ENCODE assay signal across 6 cellular contexts in the genomic region with DNA sequence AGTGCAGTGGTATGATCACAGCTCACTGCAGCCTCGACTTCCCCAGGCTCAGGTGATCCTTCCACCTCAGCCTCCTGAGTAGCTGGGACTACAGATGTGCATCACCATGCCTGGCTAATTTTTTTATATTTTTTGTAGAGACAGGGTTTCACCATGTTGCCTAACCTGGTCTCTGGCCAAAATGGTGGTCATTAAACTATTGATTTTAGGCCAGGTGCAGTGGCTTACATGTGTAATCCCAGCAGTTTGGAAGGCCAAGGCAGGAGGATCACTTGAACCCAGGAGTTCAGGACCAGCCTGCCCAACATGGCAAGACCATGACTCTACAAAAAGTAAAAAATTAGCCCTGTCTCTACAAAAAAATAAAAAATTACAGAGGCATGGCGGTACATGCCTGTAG. TPM values are rescaled to one million over a fixed set of nuclear protein-coding genes. Genes with fewer than 3 reads are reported as not detected.
DNase-seq lines count a peak whose midpoint lies in the region; TF ChIP-seq lines count a peak whose summit lies in the region.
"Not testable (repeated sequence)": the region's sequence is repeated elsewhere in the genome, so short reads cannot be mapped to it uniquely, and the experiment has no call there.
"Had no signal": no experiment of that assay in that cellular context is flagged by ENCODE, and none has a peak within 500 bp of the region (broad histone marks: within the 10 kb centered on the region; RNA-seq: fewer than 3 reads in every experiment).

No MANE protein-coding gene starts in this region.

- peaks cover 12 to 71% (median 63%) of the 10 kb centered on the region in 4 donors for H3K36me3 ChIP-seq in liver (ENCODE audit: control insufficient read depth in 4 of 4, insufficient read depth in 3 of 4, low read depth in 1 of 4, low read length in 3 of 4)

- 98% methylated on average over 2 of the region's 2 CpGs for WGBS in liver

- not testable (repeated sequence) for H3K9ac ChIP-seq in liver (ENCODE audit: low read depth in 1 of 2, low read length in 2 of 2)

- DNase-seq in substantia nigra (lab: John Stamatoyannopoulos, UW): not testable (repeated sequence)

- not testable (repeated sequence) for TF ChIP-seq CTCF in liver (IDR thresholded peaks at IDR 0.05; ENCODE audit: low read depth, low read length, missing input control)

- TF ChIP-seq RAD21 in liver (IDR thresholded peaks at IDR 0.05): not testable (repeated sequence)

- H3K9me3 ChIP-seq in liver (ENCODE audit: control insufficient read depth in 4 of 4, low read length in 3 of 4): not testable (repeated sequence)

- H3K27ac ChIP-seq in angular gyrus (ENCODE audit: low read depth, low read length) (peak overlapping the region; percentile 86), cingulate gyrus (ENCODE audit: low read depth, low read length) (peak overlapping the region; percentile 56), layer of hippocampus (ENCODE audit: low read depth, low read length) (peak overlapping the region; percentile 67), substantia nigra (ENCODE audit: low read depth, low read length, poor library complexity, severe bottlenecking) (peak overlapping the region; percentile 98)
- H3K27ac ChIP-seq in liver (ENCODE audit: low read depth in 1 of 2, low read length in 2 of 2): not testable (repeated sequence)

- peaks cover 3 to 11% (median 7%) of the 10 kb centered on the region in 4 donors for H3K4me1 ChIP-seq in liver (ENCODE audit: control insufficient read depth in 4 of 4, insufficient read depth in 4 of 4, low read length in 3 of 4)

- not testable (repeated sequence) for H3K27me3 ChIP-seq in layer of hippocampus (ENCODE audit: control insufficient read depth, insufficient read depth, low read length); liver (ENCODE audit: control insufficient read depth in 4 of 4, insufficient read depth in 4 of 4, low read length in 3 of 4)

- not testable (repeated sequence) for H3K4me3 ChIP-seq in liver (ENCODE audit: low read depth in 1 of 3, low read length in 3 of 3)

TF ChIP-seq in liver, 16 proteins besides CTCF, POLR2A, EP300 and RAD21:
- TF ChIP-seq YY1 (IDR thresholded peaks at IDR 0.05) (peak; percentile 62), HNF4A (conservative IDR thresholded peaks at IDR 0.05) (peak in 1 of 2 donors; percentile 19)

RNA-seq across cellular contexts. Expression of gene SNX1, which starts 24.5 kb away (rescaled TPM):
- total RNA-seq in liver: 10 to 100 TPM; 40.0 to 67.4 TPM
- 10 to 100 TPM; 44.4 to 45.6 TPM for polyA plus RNA-seq in liver

RNA-seq across cellular contexts. Expression of gene CIAO2A, which starts 26.7 kb away (rescaled TPM):
- 100 to 1,000 TPM; 124 to 147 TPM for total RNA-seq in liver
- polyA plus RNA-seq in liver: 100 to 1,000 TPM; 171 to 404 TPM

RNA-seq across cellular contexts. Expression of gene SNX22, which starts 31.2 kb away (rescaled TPM):
- total RNA-seq in liver: 10 to 100 TPM in 1 of 2 donors, 1 to 10 TPM in 1; 2.2 to 37.4 TPM
- polyA plus RNA-seq in liver: 1 to 10 TPM; 2.4 to 3.7 TPM
- total RNA-seq: Daoy had no signal

RNA-seq across cellular contexts. Expression of gene PPIB, which starts 42.5 kb away (rescaled TPM):
- 100 to 1,000 TPM; 379 to 638 TPM for total RNA-seq in liver
- polyA plus RNA-seq in liver: 100 to 1,000 TPM; 627 to 768 TPM
